ENCODE assay signal across 2 cellular contexts in genomic region chr14:74846968-74847549, GRCh38.
TF ChIP-seq lines count a peak whose summit lies in the region.

No MANE protein-coding gene starts in this region.

TF ChIP-seq in GM12891, 5 proteins besides CTCF, POLR2A, EP300 and RAD21:
- TF ChIP-seq POLR2AphosphoS5 (IDR thresholded peaks at IDR 0.05; ENCODE audit: low read depth, low read length) (no peak), SPI1 (IDR thresholded peaks at IDR 0.05; ENCODE audit: low read depth, low read length) (no peak), TAF1 (IDR thresholded peaks at IDR 0.05; ENCODE audit: low read depth, low read length) (no peak)

TF ChIP-seq in endothelial cell of umbilical vein, 7 proteins besides CTCF, POLR2A, EP300 and RAD21:
- TF ChIP-seq GATA2 (IDR thresholded peaks at IDR 0.05; ENCODE audit: insufficient read depth, insufficient read length, low read depth, low read length) = no peak
- peak; percentile 49 for TF ChIP-seq FOS (IDR thresholded peaks at IDR 0.05; ENCODE audit: borderline replicate concordance, insufficient read depth, low read length)
